8 cellular contexts compared by ENCODE assay signal in genomic region chr17:31581491-31581890, GRCh38.
DNase-seq lines count a peak whose midpoint lies in the region; ATAC-seq and TF ChIP-seq lines count a peak whose summit lies in the region.

No MANE protein-coding gene starts in this region.

- H2AFZ ChIP-seq in mesenchymal stem cell (ENCODE audit: low read depth, low read length), result no peak overlapping the region

- H4K5ac ChIP-seq in mesendoderm (ENCODE audit: low read length), result no peak overlapping the region

- H3K9ac ChIP-seq in mesenchymal stem cell (ENCODE audit: low read length) (peak overlapping the region; percentile 64), mesendoderm (ENCODE audit: low read length) (no peak overlapping the region)

- peak overlapping the region in 1 of 2 experiments; percentile 72 for H2BK12ac ChIP-seq in mesenchymal stem cell (ENCODE audit: low read length in 2 of 2)

- H3K36me3 ChIP-seq in mesenchymal stem cell (ENCODE audit: control insufficient read depth in 1 of 2, insufficient read depth in 2 of 2, low read depth in 1 of 2, low read length in 2 of 2), result peaks cover 37 to 64% of the 10 kb centered on the region in 2 experiments
- no peaks in the 10 kb centered on the region for H3K36me3 ChIP-seq in thoracic aorta
- no peaks in the 10 kb centered on the region for H3K36me3 ChIP-seq in mesendoderm (ENCODE audit: control insufficient read depth, insufficient read depth, low read length)

- 94% methylated on average over 4 of the region's 4 CpGs for WGBS in mesenchymal stem cell
- WGBS in mesendoderm (ENCODE audit: extremely low coverage, insufficient coverage, low lambda C conversion rate), result no CpG with 5 or more reads among the region's 4 CpGs

- H2AK5ac ChIP-seq in mesenchymal stem cell (ENCODE audit: low read length, severe bottlenecking) (peak overlapping the region; percentile 15), mesendoderm (ENCODE audit: low read length) (no peak overlapping the region)

- H4K91ac ChIP-seq in mesenchymal stem cell (ENCODE audit: low read length), result no peak overlapping the region

- peaks cover 36% of the 10 kb centered on the region for H3K4me1 ChIP-seq in mesenchymal stem cell (ENCODE audit: control insufficient read depth, insufficient read depth, low read depth, low read length)
- peaks cover 36 to 58% of the 10 kb centered on the region in 2 donors for H3K4me1 ChIP-seq in thoracic aorta (ENCODE audit: control insufficient read depth in 1 of 2, low read depth in 2 of 2)
- no peaks in the 10 kb centered on the region for H3K4me1 ChIP-seq in mesendoderm (ENCODE audit: control insufficient read depth, low read depth, low read length)

- no peak overlapping the region for H3K56ac ChIP-seq in mesendoderm (ENCODE audit: low read length)

- no peak overlapping the region for H3K4me2 ChIP-seq in mesenchymal stem cell (ENCODE audit: low read length, poor library complexity, severe bottlenecking)
- H3K4me2 ChIP-seq in mesendoderm (ENCODE audit: low read length), result no peak overlapping the region

- no peak overlapping the region for H4K8ac ChIP-seq in mesenchymal stem cell (ENCODE audit: low read length)
- H4K8ac ChIP-seq in mesendoderm (ENCODE audit: low read depth, low read length), result no peak overlapping the region

- H3K4me3 ChIP-seq in coronary artery (peak overlapping the region; percentile 60), mesenchymal stem cell (ENCODE audit: insufficient read depth in 1 of 2, low read depth in 1 of 2, low read length in 2 of 2) (peak overlapping the region in 1 of 2 experiments; percentile 3), thoracic aorta (peak overlapping the region; percentile 62), mesendoderm (ENCODE audit: low read length) (no peak overlapping the region)

- H3K27me3 ChIP-seq in mesenchymal stem cell (ENCODE audit: control insufficient read depth in 1 of 2, insufficient read depth in 1 of 2, low read length in 2 of 2) (no peaks in the 10 kb centered on the region), thoracic aorta (replicated peaks; ENCODE audit: insufficient read depth) (no peaks in the 10 kb centered on the region), mesendoderm (ENCODE audit: insufficient read depth, low read length, poor library complexity) (no peaks in the 10 kb centered on the region)

- H2BK15ac ChIP-seq in mesenchymal stem cell (ENCODE audit: low read depth, poor library complexity, severe bottlenecking), result no peak overlapping the region
- no peak overlapping the region for H2BK15ac ChIP-seq in mesendoderm (replicated peaks; ENCODE audit: low read depth)

- H3K79me1 ChIP-seq in mesenchymal stem cell (replicated peaks; ENCODE audit: low read length, poor library complexity, severe bottlenecking), result peaks cover 17% of the 10 kb centered on the region
- H3K79me1 ChIP-seq in mesendoderm (ENCODE audit: low read length), result no peaks in the 10 kb centered on the region

- H3K9me3 ChIP-seq in mesenchymal stem cell (ENCODE audit: control insufficient read depth, low read length) (no peaks in the 10 kb centered on the region), thoracic aorta (no peaks in the 10 kb centered on the region)

- no peak for ATAC-seq in thoracic aorta (ENCODE audit: insufficient number of reproducible peaks, low FRiP score, low read depth)

- H3K27ac ChIP-seq in coronary artery, result peak overlapping the region; percentile 78 to 92
- peak overlapping the region; percentile 93 for H3K27ac ChIP-seq in mesenchymal stem cell (ENCODE audit: low read length, poor library complexity, severe bottlenecking)
- peak overlapping the region; percentile 87 to 90 for H3K27ac ChIP-seq in thoracic aorta
- no peak overlapping the region for H3K27ac ChIP-seq in mesendoderm (ENCODE audit: low read depth, low read length)

- peak overlapping the region; percentile 36 for H2BK5ac ChIP-seq in mesenchymal stem cell (ENCODE audit: low read depth, low read length, poor library complexity, severe bottlenecking)
- H2BK5ac ChIP-seq in mesendoderm (ENCODE audit: low read length), result no peak overlapping the region

- peak overlapping the region in 1 of 2 experiments; percentile 35 for H3K14ac ChIP-seq in mesenchymal stem cell (ENCODE audit: low read length in 2 of 2)

- peak; percentile 72 for DNase-seq in NCI-H226
- DNase-seq in coronary artery (ENCODE audit: low spot score), result peak; percentile 84
- no peak for DNase-seq in mesenchymal stem cell
- DNase-seq in thoracic aorta (ENCODE audit: low spot score), result no peak
- no peak for DNase-seq in mesendoderm
- DNase-seq in SIG-M5 treated with dmso at 0.1 percent for 504 hours (lab: John Stamatoyannopoulos, UW; ENCODE audit: unreplicated experiment), result no peak
- no peak for DNase-seq in NCI-H1417 (lab: John Stamatoyannopoulos, UW)
- DNase-seq in NCI-H524 (lab: John Stamatoyannopoulos, UW), result no peak

- H2BK120ac ChIP-seq in mesenchymal stem cell (ENCODE audit: low read depth, low read length), result no peak overlapping the region
- H2BK120ac ChIP-seq in mesendoderm (ENCODE audit: low read depth, low read length), result no peak overlapping the region

- no peak overlapping the region for H3K18ac ChIP-seq in mesenchymal stem cell (ENCODE audit: low read depth in 1 of 2, low read length in 2 of 2)
- H3K18ac ChIP-seq in mesendoderm (ENCODE audit: low read length), result no peak overlapping the region

- H3K23ac ChIP-seq in mesenchymal stem cell (ENCODE audit: low read length in 2 of 2), result peak overlapping the region in 1 of 2 experiments; percentile 85
- no peak overlapping the region for H3K23ac ChIP-seq in mesendoderm (ENCODE audit: low read length)

- peak overlapping the region in 1 of 2 experiments; percentile 60 for H3K4ac ChIP-seq in mesenchymal stem cell (ENCODE audit: low read depth in 1 of 2, low read length in 2 of 2)
- no peak overlapping the region for H3K4ac ChIP-seq in mesendoderm (ENCODE audit: low read depth, low read length)

- H3K79me2 ChIP-seq in mesendoderm (ENCODE audit: control insufficient read depth, insufficient read depth, low read length), result no peaks in the 10 kb centered on the region

- TF ChIP-seq CTCF in coronary artery (IDR thresholded peaks at IDR 0.05) (no peak), thoracic aorta (IDR thresholded peaks at IDR 0.05) (no peak)

Comparison
In these comparisons a context has a peak if more than half of its experiments do, and no peak if none do; other contexts are left out.
1. DNase-seq: peak in NCI-H226 (single experiment) and coronary artery (single experiment); none in mesenchymal stem cell (single experiment), thoracic aorta (single experiment), mesendoderm (single experiment), SIG-M5 treated with dmso at 0.1 percent for 504 hours (single experiment), NCI-H1417 (0 of 3) and NCI-H524 (0 of 2).